Comparison of ENCODE assay signal across 8 cellular contexts in genomic region chr14:63542231-63542999, GRCh38. TPM values are rescaled to one million over a fixed set of nuclear protein-coding genes. Genes with fewer than 3 reads are reported as not detected.
A peak's percentile ranks its signal among the peaks of the same experiment; 100 is the strongest.
DNase-seq lines count a peak whose midpoint lies in the region; ATAC-seq and TF ChIP-seq lines count a peak whose summit lies in the region.

No MANE protein-coding gene starts in this region.

- no peak for TF ChIP-seq POLR2A in NB4 (IDR thresholded peaks at IDR 0.05; ENCODE audit: extremely low read depth, insufficient read length)

- peak overlapping the region; percentile 51 to 93 for H3K27ac Mint-ChIP-seq in activated naive CD4-positive, alpha-beta T cell treated with anti-CD3 and anti-CD28 coated beads, Interleukin-2, amount 50 U/mL, for 72 hours

- H3K36me3 Mint-ChIP-seq in activated naive CD4-positive, alpha-beta T cell treated with anti-CD3 and anti-CD28 coated beads, Interleukin-2, amount 50 U/mL, for 72 hours, result peaks cover 15 to 21% of the 10 kb centered on the region in 2 donors

- ATAC-seq in GM21576 (IDR thresholded peaks at IDR 0.05; ENCODE audit: unreplicated experiment) (peak; percentile 7), left ventricle myocardium superior (peak; percentile 49)
- peak; percentile 0 to 5 for ATAC-seq in activated naive CD4-positive, alpha-beta T cell treated with anti-CD3 and anti-CD28 coated beads, Interleukin-2, amount 50 U/mL, for 72 hours

- no peak for TF ChIP-seq CTCF in NB4 (IDR thresholded peaks at IDR 0.05; ENCODE audit: low read depth, low read length)
- no peak for TF ChIP-seq CTCF in retinal pigment epithelial cell (conservative IDR thresholded peaks at IDR 0.05; ENCODE audit: low read depth, low read length)

- H3K9me3 Mint-ChIP-seq in activated naive CD4-positive, alpha-beta T cell treated with anti-CD3 and anti-CD28 coated beads, Interleukin-2, amount 50 U/mL, for 72 hours, result no peaks in the 10 kb centered on the region

- intact Hi-C loops in left ventricle myocardium superior (cut with micrococcal nuclease), result loop anchor here (5.0 kb wide), 1 partner anchor 150 kb away; no protein-coding TSS in a partner anchor

- H3K4me3 ChIP-seq in NB4 (ENCODE audit: low read depth, low read length) (peak overlapping the region; percentile 72), retinal pigment epithelial cell (ENCODE audit: low read length) (peak overlapping the region; percentile 94)

- DNase-seq in ELR (ENCODE audit: low read depth) (peak; percentile 49), NB4 (ENCODE audit: low read depth) (peak; percentile 36), left ventricle myocardium superior (no peak), retinal pigment epithelial cell (ENCODE audit: low read depth) (no peak), DMS114 treated with DMSO at 0.1 percent for 48 hours (lab: John Stamatoyannopoulos, UW; ENCODE audit: unreplicated experiment) (no peak), NCI-H2196 (lab: John Stamatoyannopoulos, UW; ENCODE audit: unreplicated experiment) (no peak)
- DNase-seq in activated naive CD4-positive, alpha-beta T cell treated with anti-CD3 and anti-CD28 coated beads, Interleukin-2, amount 50 U/mL, for 72 hours (ENCODE audit: low spot score in 2 of 2), result peak in 1 of 2 donors; percentile 4

RNA-seq across cellular contexts. Expression of gene PPP2R5E, which starts 0.8 kb away (rescaled TPM):
- total RNA-seq in activated naive CD4-positive, alpha-beta T cell treated with anti-CD3 and anti-CD28 coated beads, Interleukin-2, amount 50 U/mL, for 72 hours, result 10 to 100 TPM; 31.2 to 40.3 TPM
- total RNA-seq in left ventricle myocardium superior, result 36.9 TPM

Comparison
In these comparisons a context has a peak if more than half of its experiments do, and no peak if none do; other contexts are left out.
1. DNase-seq: peak in ELR (single experiment) and NB4 (single experiment); none in left ventricle myocardium superior (single experiment), retinal pigment epithelial cell (single experiment), DMS114 treated with DMSO at 0.1 percent for 48 hours (single experiment) and NCI-H2196 (single experiment).
2. Peak in every context shown above with its lines, with median percentiles within 50 percentile points of each other: ATAC-seq.